Comparison of ENCODE assay signal across 1 cellular context in the genomic region with DNA sequence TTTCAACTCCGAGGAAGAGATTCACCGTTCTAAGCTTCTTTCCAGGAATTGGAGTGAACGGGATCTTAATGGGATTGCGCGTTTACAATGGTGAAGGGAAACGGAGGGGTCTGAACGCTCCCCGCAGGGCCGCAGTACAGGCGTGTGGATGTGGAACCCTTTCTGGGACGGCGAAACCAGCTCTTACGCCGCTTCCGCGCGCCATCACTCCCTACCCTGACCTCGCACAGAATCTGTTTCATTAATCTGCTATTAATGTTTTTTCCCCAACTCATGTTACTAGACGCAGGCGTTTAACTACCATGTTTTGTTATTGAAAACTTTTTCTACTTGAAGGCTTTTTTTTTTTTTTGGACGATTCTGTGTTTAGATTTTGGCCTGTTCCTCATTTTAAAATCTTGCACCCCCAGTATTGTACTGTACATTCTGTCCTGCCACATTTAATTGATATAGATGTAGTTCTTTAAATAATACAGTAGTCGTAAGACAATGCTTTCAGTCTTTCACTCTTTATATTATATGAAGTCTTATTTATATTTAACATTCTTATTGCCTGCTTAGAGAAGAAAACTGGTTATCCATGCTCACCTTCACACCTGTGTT.
TF ChIP-seq lines count a peak whose summit lies in the region.

No MANE protein-coding gene starts in this region.

TF ChIP-seq in GM12878, 131 proteins besides CTCF, POLR2A, EP300 and RAD21 (continued from another document):
- TF ChIP-seq, protein P1, sequence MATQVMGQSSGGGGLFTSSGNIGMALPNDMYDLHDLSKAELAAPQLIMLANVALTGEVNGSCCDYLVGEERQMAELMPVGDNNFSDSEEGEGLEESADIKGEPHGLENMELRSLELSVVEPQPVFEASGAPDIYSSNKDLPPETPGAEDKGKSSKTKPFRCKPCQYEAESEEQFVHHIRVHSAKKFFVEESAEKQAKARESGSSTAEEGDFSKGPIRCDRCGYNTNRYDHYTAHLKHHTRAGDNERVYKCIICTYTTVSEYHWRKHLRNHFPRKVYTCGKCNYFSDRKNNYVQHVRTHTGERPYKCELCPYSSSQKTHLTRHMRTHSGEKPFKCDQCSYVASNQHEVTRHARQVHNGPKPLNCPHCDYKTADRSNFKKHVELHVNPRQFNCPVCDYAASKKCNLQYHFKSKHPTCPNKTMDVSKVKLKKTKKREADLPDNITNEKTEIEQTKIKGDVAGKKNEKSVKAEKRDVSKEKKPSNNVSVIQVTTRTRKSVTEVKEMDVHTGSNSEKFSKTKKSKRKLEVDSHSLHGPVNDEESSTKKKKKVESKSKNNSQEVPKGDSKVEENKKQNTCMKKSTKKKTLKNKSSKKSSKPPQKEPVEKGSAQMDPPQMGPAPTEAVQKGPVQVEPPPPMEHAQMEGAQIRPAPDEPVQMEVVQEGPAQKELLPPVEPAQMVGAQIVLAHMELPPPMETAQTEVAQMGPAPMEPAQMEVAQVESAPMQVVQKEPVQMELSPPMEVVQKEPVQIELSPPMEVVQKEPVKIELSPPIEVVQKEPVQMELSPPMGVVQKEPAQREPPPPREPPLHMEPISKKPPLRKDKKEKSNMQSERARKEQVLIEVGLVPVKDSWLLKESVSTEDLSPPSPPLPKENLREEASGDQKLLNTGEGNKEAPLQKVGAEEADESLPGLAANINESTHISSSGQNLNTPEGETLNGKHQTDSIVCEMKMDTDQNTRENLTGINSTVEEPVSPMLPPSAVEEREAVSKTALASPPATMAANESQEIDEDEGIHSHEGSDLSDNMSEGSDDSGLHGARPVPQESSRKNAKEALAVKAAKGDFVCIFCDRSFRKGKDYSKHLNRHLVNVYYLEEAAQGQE (IDR thresholded peaks at IDR 0.05; ENCODE audit: low read depth, low read length) = no peak
- TF ChIP-seq, protein P2, sequence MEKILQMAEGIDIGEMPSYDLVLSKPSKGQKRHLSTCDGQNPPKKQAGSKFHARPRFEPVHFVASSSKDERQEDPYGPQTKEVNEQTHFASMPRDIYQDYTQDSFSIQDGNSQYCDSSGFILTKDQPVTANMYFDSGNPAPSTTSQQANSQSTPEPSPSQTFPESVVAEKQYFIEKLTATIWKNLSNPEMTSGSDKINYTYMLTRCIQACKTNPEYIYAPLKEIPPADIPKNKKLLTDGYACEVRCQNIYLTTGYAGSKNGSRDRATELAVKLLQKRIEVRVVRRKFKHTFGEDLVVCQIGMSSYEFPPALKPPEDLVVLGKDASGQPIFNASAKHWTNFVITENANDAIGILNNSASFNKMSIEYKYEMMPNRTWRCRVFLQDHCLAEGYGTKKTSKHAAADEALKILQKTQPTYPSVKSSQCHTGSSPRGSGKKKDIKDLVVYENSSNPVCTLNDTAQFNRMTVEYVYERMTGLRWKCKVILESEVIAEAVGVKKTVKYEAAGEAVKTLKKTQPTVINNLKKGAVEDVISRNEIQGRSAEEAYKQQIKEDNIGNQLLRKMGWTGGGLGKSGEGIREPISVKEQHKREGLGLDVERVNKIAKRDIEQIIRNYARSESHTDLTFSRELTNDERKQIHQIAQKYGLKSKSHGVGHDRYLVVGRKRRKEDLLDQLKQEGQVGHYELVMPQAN (conservative IDR thresholded peaks at IDR 0.05) = 0 out of 2 replicates have a peak, but pooled peaks have one; percentile 39
- TF ChIP-seq CREB1 (IDR thresholded peaks at IDR 0.05; ENCODE audit: low read depth) (no peak), CBX5 (IDR thresholded peaks at IDR 0.05; ENCODE audit: low read depth) (no peak), ASH2L (IDR thresholded peaks at IDR 0.05; ENCODE audit: borderline replicate concordance, low read depth) (no peak), PAX5 (IDR thresholded peaks at IDR 0.05; ENCODE audit: borderline replicate concordance, low read depth, low read length) (no peak), BRCA1 (IDR thresholded peaks at IDR 0.05; ENCODE audit: low read depth, low read length) (no peak), MTA2 (IDR thresholded peaks at IDR 0.05; ENCODE audit: low read depth) (peak; percentile 30; the same call in 1 of the 2 replicates), FOS (IDR thresholded peaks at IDR 0.05; ENCODE audit: borderline replicate concordance, extremely low read depth, insufficient read length) (no peak), LARP7 (IDR thresholded peaks at IDR 0.05) (peak; percentile 14; the same call in 1 of the 2 replicates), MTA3 (IDR thresholded peaks at IDR 0.05; ENCODE audit: borderline replicate concordance, low read length) (no peak), SMC3 (IDR thresholded peaks at IDR 0.05; ENCODE audit: borderline replicate concordance, low read length) (0 out of 2 replicates have a peak, but pooled peaks have one; percentile 1)
- TF ChIP-seq, protein P3, sequence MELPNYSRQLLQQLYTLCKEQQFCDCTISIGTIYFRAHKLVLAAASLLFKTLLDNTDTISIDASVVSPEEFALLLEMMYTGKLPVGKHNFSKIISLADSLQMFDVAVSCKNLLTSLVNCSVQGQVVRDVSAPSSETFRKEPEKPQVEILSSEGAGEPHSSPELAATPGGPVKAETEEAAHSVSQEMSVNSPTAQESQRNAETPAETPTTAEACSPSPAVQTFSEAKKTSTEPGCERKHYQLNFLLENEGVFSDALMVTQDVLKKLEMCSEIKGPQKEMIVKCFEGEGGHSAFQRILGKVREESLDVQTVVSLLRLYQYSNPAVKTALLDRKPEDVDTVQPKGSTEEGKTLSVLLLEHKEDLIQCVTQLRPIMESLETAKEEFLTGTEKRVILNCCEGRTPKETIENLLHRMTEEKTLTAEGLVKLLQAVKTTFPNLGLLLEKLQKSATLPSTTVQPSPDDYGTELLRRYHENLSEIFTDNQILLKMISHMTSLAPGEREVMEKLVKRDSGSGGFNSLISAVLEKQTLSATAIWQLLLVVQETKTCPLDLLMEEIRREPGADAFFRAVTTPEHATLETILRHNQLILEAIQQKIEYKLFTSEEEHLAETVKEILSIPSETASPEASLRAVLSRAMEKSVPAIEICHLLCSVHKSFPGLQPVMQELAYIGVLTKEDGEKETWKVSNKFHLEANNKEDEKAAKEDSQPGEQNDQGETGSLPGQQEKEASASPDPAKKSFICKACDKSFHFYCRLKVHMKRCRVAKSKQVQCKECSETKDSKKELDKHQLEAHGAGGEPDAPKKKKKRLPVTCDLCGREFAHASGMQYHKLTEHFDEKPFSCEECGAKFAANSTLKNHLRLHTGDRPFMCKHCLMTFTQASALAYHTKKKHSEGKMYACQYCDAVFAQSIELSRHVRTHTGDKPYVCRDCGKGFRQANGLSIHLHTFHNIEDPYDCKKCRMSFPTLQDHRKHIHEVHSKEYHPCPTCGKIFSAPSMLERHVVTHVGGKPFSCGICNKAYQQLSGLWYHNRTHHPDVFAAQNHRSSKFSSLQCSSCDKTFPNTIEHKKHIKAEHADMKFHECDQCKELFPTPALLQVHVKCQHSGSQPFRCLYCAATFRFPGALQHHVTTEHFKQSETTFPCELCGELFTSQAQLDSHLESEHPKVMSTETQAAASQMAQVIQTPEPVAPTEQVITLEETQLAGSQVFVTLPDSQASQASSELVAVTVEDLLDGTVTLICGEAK (IDR thresholded peaks at IDR 0.05; ENCODE audit: borderline replicate concordance) = peak; percentile 26; the same call in 1 of the 2 replicates
- TF ChIP-seq, protein P4, sequence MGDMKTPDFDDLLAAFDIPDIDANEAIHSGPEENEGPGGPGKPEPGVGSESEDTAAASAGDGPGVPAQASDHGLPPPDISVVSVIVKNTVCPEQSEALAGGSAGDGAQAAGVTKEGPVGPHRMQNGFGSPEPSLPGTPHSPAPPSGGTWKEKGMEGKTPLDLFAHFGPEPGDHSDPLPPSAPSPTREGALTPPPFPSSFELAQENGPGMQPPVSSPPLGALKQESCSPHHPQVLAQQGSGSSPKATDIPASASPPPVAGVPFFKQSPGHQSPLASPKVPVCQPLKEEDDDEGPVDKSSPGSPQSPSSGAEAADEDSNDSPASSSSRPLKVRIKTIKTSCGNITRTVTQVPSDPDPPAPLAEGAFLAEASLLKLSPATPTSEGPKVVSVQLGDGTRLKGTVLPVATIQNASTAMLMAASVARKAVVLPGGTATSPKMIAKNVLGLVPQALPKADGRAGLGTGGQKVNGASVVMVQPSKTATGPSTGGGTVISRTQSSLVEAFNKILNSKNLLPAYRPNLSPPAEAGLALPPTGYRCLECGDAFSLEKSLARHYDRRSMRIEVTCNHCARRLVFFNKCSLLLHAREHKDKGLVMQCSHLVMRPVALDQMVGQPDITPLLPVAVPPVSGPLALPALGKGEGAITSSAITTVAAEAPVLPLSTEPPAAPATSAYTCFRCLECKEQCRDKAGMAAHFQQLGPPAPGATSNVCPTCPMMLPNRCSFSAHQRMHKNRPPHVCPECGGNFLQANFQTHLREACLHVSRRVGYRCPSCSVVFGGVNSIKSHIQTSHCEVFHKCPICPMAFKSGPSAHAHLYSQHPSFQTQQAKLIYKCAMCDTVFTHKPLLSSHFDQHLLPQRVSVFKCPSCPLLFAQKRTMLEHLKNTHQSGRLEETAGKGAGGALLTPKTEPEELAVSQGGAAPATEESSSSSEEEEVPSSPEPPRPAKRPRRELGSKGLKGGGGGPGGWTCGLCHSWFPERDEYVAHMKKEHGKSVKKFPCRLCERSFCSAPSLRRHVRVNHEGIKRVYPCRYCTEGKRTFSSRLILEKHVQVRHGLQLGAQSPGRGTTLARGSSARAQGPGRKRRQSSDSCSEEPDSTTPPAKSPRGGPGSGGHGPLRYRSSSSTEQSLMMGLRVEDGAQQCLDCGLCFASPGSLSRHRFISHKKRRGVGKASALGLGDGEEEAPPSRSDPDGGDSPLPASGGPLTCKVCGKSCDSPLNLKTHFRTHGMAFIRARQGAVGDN (IDR thresholded peaks at IDR 0.05) = 0 out of 2 replicates have a peak, but pooled peaks have one; percentile 14
- TF ChIP-seq, protein P5, sequence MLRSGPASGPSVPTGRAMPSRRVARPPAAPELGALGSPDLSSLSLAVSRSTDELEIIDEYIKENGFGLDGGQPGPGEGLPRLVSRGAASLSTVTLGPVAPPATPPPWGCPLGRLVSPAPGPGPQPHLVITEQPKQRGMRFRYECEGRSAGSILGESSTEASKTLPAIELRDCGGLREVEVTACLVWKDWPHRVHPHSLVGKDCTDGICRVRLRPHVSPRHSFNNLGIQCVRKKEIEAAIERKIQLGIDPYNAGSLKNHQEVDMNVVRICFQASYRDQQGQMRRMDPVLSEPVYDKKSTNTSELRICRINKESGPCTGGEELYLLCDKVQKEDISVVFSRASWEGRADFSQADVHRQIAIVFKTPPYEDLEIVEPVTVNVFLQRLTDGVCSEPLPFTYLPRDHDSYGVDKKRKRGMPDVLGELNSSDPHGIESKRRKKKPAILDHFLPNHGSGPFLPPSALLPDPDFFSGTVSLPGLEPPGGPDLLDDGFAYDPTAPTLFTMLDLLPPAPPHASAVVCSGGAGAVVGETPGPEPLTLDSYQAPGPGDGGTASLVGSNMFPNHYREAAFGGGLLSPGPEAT (IDR thresholded peaks at IDR 0.05; ENCODE audit: low read depth) = no peak
- TF ChIP-seq, protein P6, sequence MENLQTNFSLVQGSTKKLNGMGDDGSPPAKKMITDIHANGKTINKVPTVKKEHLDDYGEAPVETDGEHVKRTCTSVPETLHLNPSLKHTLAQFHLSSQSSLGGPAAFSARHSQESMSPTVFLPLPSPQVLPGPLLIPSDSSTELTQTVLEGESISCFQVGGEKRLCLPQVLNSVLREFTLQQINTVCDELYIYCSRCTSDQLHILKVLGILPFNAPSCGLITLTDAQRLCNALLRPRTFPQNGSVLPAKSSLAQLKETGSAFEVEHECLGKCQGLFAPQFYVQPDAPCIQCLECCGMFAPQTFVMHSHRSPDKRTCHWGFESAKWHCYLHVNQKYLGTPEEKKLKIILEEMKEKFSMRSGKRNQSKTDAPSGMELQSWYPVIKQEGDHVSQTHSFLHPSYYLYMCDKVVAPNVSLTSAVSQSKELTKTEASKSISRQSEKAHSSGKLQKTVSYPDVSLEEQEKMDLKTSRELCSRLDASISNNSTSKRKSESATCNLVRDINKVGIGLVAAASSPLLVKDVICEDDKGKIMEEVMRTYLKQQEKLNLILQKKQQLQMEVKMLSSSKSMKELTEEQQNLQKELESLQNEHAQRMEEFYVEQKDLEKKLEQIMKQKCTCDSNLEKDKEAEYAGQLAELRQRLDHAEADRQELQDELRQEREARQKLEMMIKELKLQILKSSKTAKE (IDR thresholded peaks at IDR 0.05; ENCODE audit: low read depth, poor library complexity, severe bottlenecking) = no peak
